In genomic region chr15:50908209-50909043, GRCh38 we compare ENCODE assay signal across 8 cellular contexts. TPM values are rescaled to one million over a fixed set of nuclear protein-coding genes. Genes with fewer than 3 reads are reported as not detected.
DNase-seq lines count a peak whose midpoint lies in the region; ATAC-seq and TF ChIP-seq lines count a peak whose summit lies in the region.

Gene AP4E1 (plus strand): TSS chr15:50908683. CDS start chr15:50908779, 96 bp downstream.

- peak; percentile 85 for TF ChIP-seq CTCF in retinal pigment epithelial cell (conservative IDR thresholded peaks at IDR 0.05; ENCODE audit: low read depth, low read length)

- peak within 1 kb of the TSS; percentile 89 for H3K4me3 ChIP-seq in retinal pigment epithelial cell (ENCODE audit: low read length)

- ATAC-seq in GM18519 (IDR thresholded peaks at IDR 0.05; ENCODE audit: low FRiP score, unreplicated experiment) (peak; percentile 39), HG03045 (IDR thresholded peaks at IDR 0.05; ENCODE audit: unreplicated experiment) (peak; percentile 52)

- DNase-seq in A172 (ENCODE audit: low spot score) (peak; percentile 83), NCI-H2081 treated with DMSO at 0.1 percent for 48 hours (lab: John Stamatoyannopoulos, UW) (peak; percentile 70), T1000 (lab: John Stamatoyannopoulos, UW) (peak; percentile 79), astrocyte of the hippocampus (ENCODE audit: low read depth, low spot score) (peak; percentile 97), hypothalamus (lab: John Stamatoyannopoulos, UW) (peak; percentile 57 to 96 (median 84)), retinal pigment epithelial cell (ENCODE audit: low read depth) (peak; percentile 70)

RNA-seq across cellular contexts. Expression of gene AP4E1, which starts in this region (rescaled TPM):
- total RNA-seq in A172 (2014; rRNA removed; shearing (Covaris generic)): 14.5 and 16.3 TPM in 2 replicates

Comparison
In these comparisons a context has a peak if more than half of its experiments do, and no peak if none do; other contexts are left out.
1. Peak in every context shown above with its lines: DNase-seq, ATAC-seq and H3K4me3 ChIP-seq.